In genomic region chr15:44137750-44138149, GRCh38 we compare ENCODE assay signal across 15 cellular contexts. TPM values are rescaled to one million over a fixed set of nuclear protein-coding genes. Genes with fewer than 3 reads are reported as not detected.
DNase-seq lines count a peak whose midpoint lies in the region; ATAC-seq and TF ChIP-seq lines count a peak whose summit lies in the region.
"Had no signal": no experiment of that assay in that cellular context is flagged by ENCODE, and none has a peak within 500 bp of the region (broad histone marks: within the 10 kb centered on the region; RNA-seq: fewer than 3 reads in every experiment).

No MANE protein-coding gene starts in this region.

- intact Hi-C loops in Panc1 (cut with micrococcal nuclease; ENCODE audit: unreplicated experiment) = no loop called here

- CTCF ChIA-PET in Panc1 (lab: Charles Lee) = no interaction called here

- peak; percentile 1 for DNase-seq in NCI-H2196 (lab: John Stamatoyannopoulos, UW; ENCODE audit: unreplicated experiment)
- no peak for DNase-seq in NCI-H2196 treated with DMSO at 0.1 percent for 48 hours (lab: John Stamatoyannopoulos, UW; ENCODE audit: unreplicated experiment)
- DNase-seq in Panc1 (ENCODE audit: low read depth, low spot score) = no peak
- DNase-seq in dermis blood vessel endothelial cell = peak; percentile 55
- DNase-seq in NCI-H524 treated with DMSO at 0.1 percent for 48 hours (lab: John Stamatoyannopoulos, UW) = no peak
- no peak for DNase-seq in effector CD8-positive, alpha-beta T cell (lab: John Stamatoyannopoulos, UW)
- no peak for DNase-seq in amygdala (lab: John Stamatoyannopoulos, UW)
- DNase-seq in HFFc6 = no peak
- DNase-seq: ACHN, NCI-H1105 treated with DMSO at 0.1 percent for 48 hours, NCI-H446 treated with DMSO at 0.1 percent for 48 hours had no signal

- no peaks in the 10 kb centered on the region for H3K9me3 ChIP-seq in Panc1 (ENCODE audit: control insufficient read depth, insufficient read depth, low read depth, low read length)

- no peak overlapping the region for H3K4me3 Mint-ChIP-seq in HFFc6
- H3K4me3 Mint-ChIP-seq: mesothelial cell of epicardium; stimulated activated naive CD8-positive, alpha-beta T cell treated with anti-CD3 and anti-CD28 coated beads, Interleukin-15, Interleukin-2, amounts not matched to agents 100 ng/mL and 50 ng/mL, for 24 hours; T-helper 2 cell treated with Interferon-gamma antibody and Interleukin-4, amounts not matched to agents 5 μg/mL and 100 μg/mL, for 36 hours had no signal

- no peaks in the 10 kb centered on the region for H3K27me3 Mint-ChIP-seq in HFFc6 (ENCODE audit: insufficient read depth)
- H3K27me3 Mint-ChIP-seq: stimulated activated naive CD8-positive, alpha-beta T cell treated with anti-CD3 and anti-CD28 coated beads, Interleukin-15, Interleukin-2, amounts not matched to agents 100 ng/mL and 50 ng/mL, for 24 hours had no signal

- H3K36me3 Mint-ChIP-seq in HFFc6 (ENCODE audit: low read depth) = no peaks in the 10 kb centered on the region
- H3K36me3 Mint-ChIP-seq: mesothelial cell of epicardium had no signal

- H3K4me1 ChIP-seq in Panc1 (ENCODE audit: control insufficient read depth, insufficient read depth, low read length) = peaks cover 9% of the 10 kb centered on the region; the same call in 1 of the 2 replicates

- no peak overlapping the region for H3K4me3 ChIP-seq in Panc1 (ENCODE audit: low read depth in 2 of 2, low read length in 2 of 2)
- H3K4me3 ChIP-seq: skin epidermis had no signal

- H3K27ac Mint-ChIP-seq in HFFc6 = no peak overlapping the region
- H3K27ac Mint-ChIP-seq: mesothelial cell of epicardium; stimulated activated naive CD8-positive, alpha-beta T cell treated with anti-CD3 and anti-CD28 coated beads, Interleukin-15, Interleukin-2, amounts not matched to agents 100 ng/mL and 50 ng/mL, for 24 hours; T-helper 2 cell treated with Interferon-gamma antibody and Interleukin-4, amounts not matched to agents 5 μg/mL and 100 μg/mL, for 36 hours had no signal

- TF ChIP-seq CTCF in Panc1 (IDR thresholded peaks at IDR 0.05) (no peak), HFFc6 (IDR thresholded peaks at IDR 0.05) (no peak)

- H3K27me3 ChIP-seq in Panc1 (ENCODE audit: control insufficient read depth, insufficient read depth, low read length) = no peaks in the 10 kb centered on the region

- BruUV-seq in Panc1 (replicated peaks; lab: Mats Ljungman, UMichigan) = no TSS peak

- in situ Hi-C loops in Panc1 (cut with HindIII; ENCODE audit: low pct_unique_long_range_greater_than_20kb, low sequenced_read_pairs) = no loop called here

- H3K4me1 Mint-ChIP-seq in HFFc6 (ENCODE audit: low read depth) = peaks cover 12% of the 10 kb centered on the region

- ATAC-seq in Panc1 = no peak; the same call in 1 of the 2 replicates

- POLR2A ChIA-PET in Panc1 (lab: Charles Lee) = interaction anchor here (0.5 kb wide), 1 partner anchor 92 kb away, joined by 5 read pairs; no protein-coding TSS in a partner anchor

- H3K27ac ChIP-seq in Panc1 (ENCODE audit: low read length) = 0 out of 2 replicates have a peak overlapping the region, but pooled peaks have one; percentile 32
- H3K27ac ChIP-seq: skin epidermis had no signal

- no peaks in the 10 kb centered on the region for H3K36me3 ChIP-seq in Panc1 (ENCODE audit: control insufficient read depth, insufficient read depth, low read length)

- no peaks in the 10 kb centered on the region for H3K9me3 Mint-ChIP-seq in HFFc6
- H3K9me3 Mint-ChIP-seq: mesothelial cell of epicardium; stimulated activated naive CD8-positive, alpha-beta T cell treated with anti-CD3 and anti-CD28 coated beads, Interleukin-15, Interleukin-2, amounts not matched to agents 100 ng/mL and 50 ng/mL, for 24 hours; T-helper 2 cell treated with Interferon-gamma antibody and Interleukin-4, amounts not matched to agents 5 μg/mL and 100 μg/mL, for 36 hours had no signal

RNA-seq across cellular contexts. Expression of gene FRMD5, which starts 57.3 kb away (rescaled TPM):
- total RNA-seq in Panc1 (2021; ENCODE audit: unreplicated experiment) (18.3 TPM), dermis blood vessel endothelial cell (1.5 and 3.4 TPM in 2 replicates)
- polyA plus RNA-seq in Panc1 (2012; ENCODE audit: insufficient read length) = 10.9 TPM
- total RNA-seq in HFFc6 (2021; fragmentation: NEBNext Ultra II Directional; extraction: Animal tissue kit (Norgen Biotek cat#: 25700)) = 1 to 10 TPM in 1 of 6 experiments, under 1 TPM in 5; 0.67 to 1.1 (median 0.94) TPM

Comparison
In these comparisons a context has a peak if more than half of its experiments do, and no peak if none do; other contexts are left out.
1. DNase-seq: peak in NCI-H2196 (single experiment) and dermis blood vessel endothelial cell (single experiment); none in NCI-H2196 treated with DMSO at 0.1 percent for 48 hours (single experiment), Panc1 (single experiment), NCI-H524 treated with DMSO at 0.1 percent for 48 hours (single experiment), effector CD8-positive, alpha-beta T cell (single experiment), amygdala (0 of 56) and HFFc6 (single experiment).